Comparison of ENCODE assay signal across 1 cellular context in the genomic region with DNA sequence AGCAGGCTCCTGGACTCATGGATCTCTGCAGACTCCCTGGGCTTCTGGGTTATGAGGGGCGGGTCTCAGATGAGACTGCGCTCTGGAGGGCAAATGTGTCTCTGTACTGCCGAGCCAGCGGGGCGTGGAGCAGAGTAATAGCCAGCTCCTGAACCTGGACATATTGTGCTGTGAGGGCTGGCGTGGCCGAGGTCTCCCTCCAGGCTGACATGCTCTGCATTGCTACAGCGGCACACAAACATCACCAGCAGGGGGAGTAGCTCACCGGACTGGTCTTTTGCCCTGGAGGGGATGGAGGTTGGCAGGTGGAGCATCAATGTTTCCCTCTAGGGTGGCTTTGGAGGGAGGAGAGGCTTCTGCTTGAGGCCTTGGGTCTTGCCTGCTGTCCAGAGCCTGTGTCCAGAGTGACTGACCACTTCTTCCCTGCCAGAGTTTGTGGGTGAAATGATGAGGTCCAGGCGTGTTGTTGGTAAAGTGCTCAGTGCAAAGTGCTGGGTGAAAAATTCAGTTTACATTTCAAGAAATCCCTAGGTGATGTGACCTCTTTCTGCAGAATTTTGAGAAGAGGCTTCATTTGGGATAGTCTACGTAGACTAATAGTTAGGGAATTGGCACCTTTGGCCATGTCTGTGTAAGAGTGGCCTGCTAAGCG.
TF ChIP-seq lines count a peak whose summit lies in the region.

No MANE protein-coding gene starts in this region.

TF ChIP-seq in GM23338, 12 proteins besides CTCF, POLR2A, EP300 and RAD21 (continued from another document):
- TF ChIP-seq, protein P1, sequence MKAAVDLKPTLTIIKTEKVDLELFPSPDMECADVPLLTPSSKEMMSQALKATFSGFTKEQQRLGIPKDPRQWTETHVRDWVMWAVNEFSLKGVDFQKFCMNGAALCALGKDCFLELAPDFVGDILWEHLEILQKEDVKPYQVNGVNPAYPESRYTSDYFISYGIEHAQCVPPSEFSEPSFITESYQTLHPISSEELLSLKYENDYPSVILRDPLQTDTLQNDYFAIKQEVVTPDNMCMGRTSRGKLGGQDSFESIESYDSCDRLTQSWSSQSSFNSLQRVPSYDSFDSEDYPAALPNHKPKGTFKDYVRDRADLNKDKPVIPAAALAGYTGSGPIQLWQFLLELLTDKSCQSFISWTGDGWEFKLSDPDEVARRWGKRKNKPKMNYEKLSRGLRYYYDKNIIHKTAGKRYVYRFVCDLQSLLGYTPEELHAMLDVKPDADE (IDR thresholded peaks at IDR 0.05) = no peak
- TF ChIP-seq EZH2phosphoT487 (IDR thresholded peaks at IDR 0.05; ENCODE audit: unreplicated experiment) (no peak), ZNF114 (CRISPR knock-in tag; IDR thresholded peaks at IDR 0.05) (no peak), POLR2AphosphoS5 (IDR thresholded peaks at IDR 0.05; ENCODE audit: low read depth) (no peak)
- TF ChIP-seq, protein P2, sequence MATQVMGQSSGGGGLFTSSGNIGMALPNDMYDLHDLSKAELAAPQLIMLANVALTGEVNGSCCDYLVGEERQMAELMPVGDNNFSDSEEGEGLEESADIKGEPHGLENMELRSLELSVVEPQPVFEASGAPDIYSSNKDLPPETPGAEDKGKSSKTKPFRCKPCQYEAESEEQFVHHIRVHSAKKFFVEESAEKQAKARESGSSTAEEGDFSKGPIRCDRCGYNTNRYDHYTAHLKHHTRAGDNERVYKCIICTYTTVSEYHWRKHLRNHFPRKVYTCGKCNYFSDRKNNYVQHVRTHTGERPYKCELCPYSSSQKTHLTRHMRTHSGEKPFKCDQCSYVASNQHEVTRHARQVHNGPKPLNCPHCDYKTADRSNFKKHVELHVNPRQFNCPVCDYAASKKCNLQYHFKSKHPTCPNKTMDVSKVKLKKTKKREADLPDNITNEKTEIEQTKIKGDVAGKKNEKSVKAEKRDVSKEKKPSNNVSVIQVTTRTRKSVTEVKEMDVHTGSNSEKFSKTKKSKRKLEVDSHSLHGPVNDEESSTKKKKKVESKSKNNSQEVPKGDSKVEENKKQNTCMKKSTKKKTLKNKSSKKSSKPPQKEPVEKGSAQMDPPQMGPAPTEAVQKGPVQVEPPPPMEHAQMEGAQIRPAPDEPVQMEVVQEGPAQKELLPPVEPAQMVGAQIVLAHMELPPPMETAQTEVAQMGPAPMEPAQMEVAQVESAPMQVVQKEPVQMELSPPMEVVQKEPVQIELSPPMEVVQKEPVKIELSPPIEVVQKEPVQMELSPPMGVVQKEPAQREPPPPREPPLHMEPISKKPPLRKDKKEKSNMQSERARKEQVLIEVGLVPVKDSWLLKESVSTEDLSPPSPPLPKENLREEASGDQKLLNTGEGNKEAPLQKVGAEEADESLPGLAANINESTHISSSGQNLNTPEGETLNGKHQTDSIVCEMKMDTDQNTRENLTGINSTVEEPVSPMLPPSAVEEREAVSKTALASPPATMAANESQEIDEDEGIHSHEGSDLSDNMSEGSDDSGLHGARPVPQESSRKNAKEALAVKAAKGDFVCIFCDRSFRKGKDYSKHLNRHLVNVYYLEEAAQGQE (IDR thresholded peaks at IDR 0.05; ENCODE audit: unreplicated experiment) = no peak
